ENCODE assay signal across 8 cellular contexts in the genomic region with DNA sequence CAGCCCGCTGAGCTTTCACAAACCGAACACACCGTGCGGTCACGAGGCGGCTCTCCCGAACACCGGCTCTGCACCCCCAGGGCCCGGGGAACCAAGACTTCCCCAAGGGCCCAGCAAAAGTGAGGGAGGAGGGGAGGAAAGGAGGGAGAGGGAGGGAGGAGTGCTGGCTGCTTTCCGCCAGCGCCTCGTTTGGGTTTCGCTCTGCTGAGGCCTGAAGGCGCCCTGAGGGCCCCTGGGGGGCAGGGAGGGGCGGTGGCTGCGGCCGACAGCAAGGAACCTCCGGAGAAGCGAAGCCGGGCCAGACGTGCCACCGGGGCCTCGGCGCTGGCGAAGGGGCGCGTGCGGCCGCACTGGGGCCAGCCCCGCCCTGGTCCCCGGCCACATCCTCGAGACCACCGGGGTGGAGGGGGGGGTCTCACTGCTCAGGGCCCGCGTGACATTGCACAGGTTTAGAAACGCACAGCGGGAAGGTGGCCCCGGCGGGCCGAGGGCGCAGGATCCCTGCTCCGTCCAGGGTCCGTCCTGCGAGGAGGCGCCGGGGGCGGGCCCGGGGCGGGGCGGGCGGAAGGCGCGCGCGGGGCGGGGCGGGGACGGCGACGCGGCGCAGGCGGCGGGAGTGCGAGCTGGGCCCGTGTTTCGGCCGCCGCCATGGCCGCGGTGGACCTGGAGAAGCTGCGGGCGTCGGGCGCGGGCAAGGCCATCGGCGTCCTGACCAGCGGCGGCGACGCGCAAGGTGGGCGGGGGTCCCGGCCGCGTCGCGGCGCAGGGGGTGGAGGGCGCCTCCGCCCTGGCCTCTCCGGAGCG. TPM values are rescaled to one million over a fixed set of nuclear protein-coding genes. Genes with fewer than 3 reads are reported as not detected.
DNase-seq lines count a peak whose midpoint lies in the region; ATAC-seq and TF ChIP-seq lines count a peak whose summit lies in the region.

A gene (plus strand): TSS at position 596 of the 804 bp plus-strand sequence. CDS start 53 bp downstream, at position 649.

- H3K36me3 ChIP-seq in DOHH2 (ENCODE audit: control insufficient read depth, low read length) = peaks cover 35% of the 10 kb centered on the region
- no peaks in the 10 kb centered on the region for H3K36me3 ChIP-seq in left ventricle myocardium inferior
- no peaks in the 10 kb centered on the region for H3K36me3 ChIP-seq in aorta (ENCODE audit: control insufficient read depth in 1 of 2, insufficient read depth in 2 of 2, low read length in 1 of 2)

- peaks cover 16% of the 10 kb centered on the region; the same call in 1 of the 2 replicates for H4K20me1 ChIP-seq in DOHH2 (ENCODE audit: control insufficient read depth, insufficient read depth, low read depth, low read length)

- H3F3A ChIP-seq in DOHH2 (ENCODE audit: control insufficient read depth, insufficient read depth) = peaks cover 8% of the 10 kb centered on the region

- H3K27me3 Mint-ChIP-seq in T-helper 1 cell treated with Interleukin-12 subunit alpha and Interleukin-12 subunit beta and Interleukin-4 antibody, amounts not matched to agents 30 μg/mL and 1 μg/mL, for 36 hours (ENCODE audit: low read depth) = no peaks in the 10 kb centered on the region
- no peaks in the 10 kb centered on the region for H3K27me3 Mint-ChIP-seq in progenitor cell of endocrine pancreas

- H3K4me3 ChIP-seq in DOHH2 (ENCODE audit: low read length) = peak within 1 kb of the TSS; percentile 78
- H3K4me3 ChIP-seq in left ventricle myocardium inferior = peak within 1 kb of the TSS; percentile 82
- H3K4me3 ChIP-seq in aorta (ENCODE audit: low read length in 2 of 2) = peak within 1 kb of the TSS; percentile 49 to 91

- H3K9me3 ChIP-seq in DOHH2 (ENCODE audit: control insufficient read depth, insufficient read depth, low read length) = no peaks in the 10 kb centered on the region
- no peaks in the 10 kb centered on the region for H3K9me3 ChIP-seq in left ventricle myocardium inferior (replicated peaks)
- H3K9me3 ChIP-seq in aorta (ENCODE audit: control insufficient read depth, low read length) = no peaks in the 10 kb centered on the region

- 1% methylated on average over 64 to 94 of the region's 94 CpGs for WGBS in aorta, 2 donors

- no peaks in the 10 kb centered on the region for H3K9me2 ChIP-seq in DOHH2 (replicated peaks; ENCODE audit: control insufficient read depth, low read length)

- DNase-seq in HuH-7.5 (ENCODE audit: low spot score) (peak; percentile 92), anterior cingulate cortex (lab: John Stamatoyannopoulos, UW) (peak in 46 of 58 donors; percentile 18 to 74 (median 58)), left ventricle myocardium inferior (peak; percentile 79), progenitor cell of endocrine pancreas (ENCODE audit: low spot score, unreplicated experiment) (peak; percentile 48), aorta (peak; percentile 77 to 88)

- H3K9me3 Mint-ChIP-seq in T-helper 1 cell treated with Interleukin-12 subunit alpha and Interleukin-12 subunit beta and Interleukin-4 antibody, amounts not matched to agents 30 μg/mL and 1 μg/mL, for 36 hours = no peaks in the 10 kb centered on the region
- H3K9me3 Mint-ChIP-seq in progenitor cell of endocrine pancreas (ENCODE audit: low read depth) = no peaks in the 10 kb centered on the region

- peak within 1 kb of the TSS; percentile 83 for H3K4me3 Mint-ChIP-seq in T-helper 1 cell treated with Interleukin-12 subunit alpha and Interleukin-12 subunit beta and Interleukin-4 antibody, amounts not matched to agents 30 μg/mL and 1 μg/mL, for 36 hours
- H3K4me3 Mint-ChIP-seq in progenitor cell of endocrine pancreas (ENCODE audit: low read depth) = peak within 1 kb of the TSS; percentile 76

- H3K79me2 ChIP-seq in DOHH2 (ENCODE audit: control insufficient read depth, low read length) = peaks cover 46% of the 10 kb centered on the region

- no peak for TF ChIP-seq CTCF in DOHH2 (IDR thresholded peaks at IDR 0.05; ENCODE audit: low read depth, low read length, poor library complexity, severe bottlenecking)
- no peak for TF ChIP-seq CTCF in left ventricle myocardium inferior (IDR thresholded peaks at IDR 0.05; ENCODE audit: borderline replicate concordance)
- TF ChIP-seq CTCF in progenitor cell of endocrine pancreas (IDR thresholded peaks at IDR 0.05; ENCODE audit: unreplicated experiment) = no peak

- peak within 1 kb of the TSS; percentile 97 for H3K4me2 ChIP-seq in DOHH2 (ENCODE audit: low read length)

- H3K27ac Mint-ChIP-seq in T-helper 1 cell treated with Interleukin-12 subunit alpha and Interleukin-12 subunit beta and Interleukin-4 antibody, amounts not matched to agents 30 μg/mL and 1 μg/mL, for 36 hours = peak within 1 kb of the TSS; percentile 91
- H3K27ac Mint-ChIP-seq in progenitor cell of endocrine pancreas = peak within 1 kb of the TSS; percentile 92

- peaks cover 39% of the 10 kb centered on the region for H3K4me1 Mint-ChIP-seq in T-helper 1 cell treated with Interleukin-12 subunit alpha and Interleukin-12 subunit beta and Interleukin-4 antibody, amounts not matched to agents 30 μg/mL and 1 μg/mL, for 36 hours (ENCODE audit: low read depth)
- H3K4me1 Mint-ChIP-seq in progenitor cell of endocrine pancreas (ENCODE audit: low read depth) = peaks cover 25% of the 10 kb centered on the region

- intact Hi-C loops in left ventricle myocardium inferior (cut with micrococcal nuclease) (no loop called here), aorta (cut with DNase I) (loop anchor here (2.0 to 10.0 kb wide), 3 partner anchors 38 to 495 kb away; a partner anchor contains a TSS)

- H3K27ac ChIP-seq in DOHH2 (ENCODE audit: low read depth, low read length) = peak within 1 kb of the TSS; percentile 95
- peak within 1 kb of the TSS; percentile 95 for H3K27ac ChIP-seq in left ventricle myocardium inferior (replicated peaks)
- peak within 1 kb of the TSS; percentile 4 to 47 for H3K27ac ChIP-seq in aorta (ENCODE audit: low read depth in 1 of 2, low read length in 2 of 2)

- ATAC-seq in GM21515 (IDR thresholded peaks at IDR 0.05; ENCODE audit: unreplicated experiment) (peak; percentile 48), aorta (ENCODE audit: low FRiP score) (peak; percentile 76)

- H3K4me1 ChIP-seq in DOHH2 (ENCODE audit: control insufficient read depth, low read length) (peaks cover 79% of the 10 kb centered on the region), left ventricle myocardium inferior (peaks cover 81% of the 10 kb centered on the region), aorta (ENCODE audit: control insufficient read depth in 1 of 2, insufficient read depth in 2 of 2, low read length in 2 of 2) (no peaks in the 10 kb centered on the region)

- H3K27me3 ChIP-seq in DOHH2 (ENCODE audit: control insufficient read depth, low read length) (peaks cover 10% of the 10 kb centered on the region), left ventricle myocardium inferior (ENCODE audit: low read depth) (no peaks in the 10 kb centered on the region), aorta (ENCODE audit: control insufficient read depth in 1 of 2, insufficient read depth in 2 of 2, low read length in 1 of 2) (no peaks in the 10 kb centered on the region)

- peaks cover 3% of the 10 kb centered on the region for H3K36me3 Mint-ChIP-seq in T-helper 1 cell treated with Interleukin-12 subunit alpha and Interleukin-12 subunit beta and Interleukin-4 antibody, amounts not matched to agents 30 μg/mL and 1 μg/mL, for 36 hours (ENCODE audit: low read depth)
- H3K36me3 Mint-ChIP-seq in progenitor cell of endocrine pancreas (ENCODE audit: insufficient read depth) = no peaks in the 10 kb centered on the region

RNA-seq across cellular contexts. Expression of the gene that starts here (rescaled TPM):
- total RNA-seq in left ventricle myocardium inferior (47.7 TPM), progenitor cell of endocrine pancreas (120 and 132 TPM in 2 replicates), aorta (100 to 1,000 TPM in 1 of 2 donors, 10 to 100 TPM in 1; 95.1 to 115 TPM)
- polyA plus RNA-seq in aorta = 100 to 1,000 TPM in 1 of 2 donors, 10 to 100 TPM in 1; 48.0 to 110 TPM

Comparison
In these comparisons a context has a peak if more than half of its experiments do, and no peak if none do; other contexts are left out.
1. Peak in every context shown above with its lines: DNase-seq, ATAC-seq, H3K4me3 ChIP-seq and H3K27ac ChIP-seq.
2. H3K27ac ChIP-seq: peak in every context shown above with its lines; median percentile 95 in DOHH2; 95 in left ventricle myocardium inferior; 26 in aorta.